16 cellular contexts compared by ENCODE assay signal in genomic region chr1:11499825-11500331, GRCh38. TPM values are rescaled to one million over a fixed set of nuclear protein-coding genes. Genes with fewer than 3 reads are reported as not detected.
DNase-seq lines count a peak whose midpoint lies in the region; ATAC-seq lines count a peak whose summit lies in the region.
"Had no signal": no experiment of that assay in that cellular context is flagged by ENCODE, and none has a peak within 500 bp of the region (broad histone marks: within the 10 kb centered on the region; RNA-seq: fewer than 3 reads in every experiment).

No MANE protein-coding gene starts in this region.

- DNase-seq in NCI-H69 (lab: John Stamatoyannopoulos, UW) (peak; percentile 49), hypothalamus (lab: John Stamatoyannopoulos, UW) (peak in 33 of 51 donors; percentile 8 to 73 (median 35)), retina (peak; percentile 75), left ventricle myocardium superior (no peak)
- no peak for DNase-seq in natural killer cell treated with Interleukin-12 subunit alpha and Interleukin-12 subunit beta and Interleukin-15 and Interleukin-18, amount 100 ng/mL, for 72 hours (ENCODE audit: low spot score)
- DNase-seq: activated CD4-positive, alpha-beta T cell treated with anti-CD3 and anti-CD28 coated beads for 4 hours; activated naive CD4-positive, alpha-beta T cell treated with anti-CD3 and anti-CD28 coated beads, Interleukin-2, amount 50 U/mL, for 16 hours; effector memory CD4-positive, alpha-beta T cell; HCEC 1CT; NCI-H526 treated with DMSO at 0.1 percent for 48 hours; pancreas had no signal

- peaks cover 15 to 32% of the 10 kb centered on the region in 2 donors for H3K27me3 Mint-ChIP-seq in natural killer cell treated with Interleukin-12 subunit alpha and Interleukin-12 subunit beta and Interleukin-15 and Interleukin-18, amount 100 ng/mL, for 72 hours

- no peaks in the 10 kb centered on the region for H3K27me3 ChIP-seq in HUES64 (ENCODE audit: insufficient read depth, low read length)
- H3K27me3 ChIP-seq: BLaER1, breast epithelium had no signal

- 38% methylated on average over 9 of the region's 9 CpGs for WGBS in HUES64

- ATAC-seq in left ventricle myocardium superior: no peak
- ATAC-seq in natural killer cell treated with Interleukin-12 subunit alpha and Interleukin-12 subunit beta and Interleukin-15 and Interleukin-18, amount 100 ng/mL, for 72 hours: no peak
- ATAC-seq in GM21576 (IDR thresholded peaks at IDR 0.05; ENCODE audit: unreplicated experiment): no peak

- H3K36me3 ChIP-seq in HUES64 (ENCODE audit: insufficient read depth, low read length): peaks cover 24% of the 10 kb centered on the region
- H3K36me3 ChIP-seq: breast epithelium, pancreas had no signal

- H3K36me3 Mint-ChIP-seq in natural killer cell treated with Interleukin-12 subunit alpha and Interleukin-12 subunit beta and Interleukin-15 and Interleukin-18, amount 100 ng/mL, for 72 hours: peaks cover 5% of the 10 kb centered on the region

- intact Hi-C loops in left ventricle myocardium superior (cut with micrococcal nuclease): no loop called here

- H3K4me3 Mint-ChIP-seq in natural killer cell treated with Interleukin-12 subunit alpha and Interleukin-12 subunit beta and Interleukin-15 and Interleukin-18, amount 100 ng/mL, for 72 hours: no peak overlapping the region
- H3K4me3 Mint-ChIP-seq: T-helper 2 cell treated with Interferon-gamma antibody and Interleukin-4, amounts not matched to agents 5 μg/mL and 100 μg/mL, for 36 hours had no signal

- H3K4me1 Mint-ChIP-seq in natural killer cell treated with Interleukin-12 subunit alpha and Interleukin-12 subunit beta and Interleukin-15 and Interleukin-18, amount 100 ng/mL, for 72 hours (ENCODE audit: low read depth in 2 of 2): peaks cover 0 to 10% of the 10 kb centered on the region in 2 donors

- no peak overlapping the region for H3K27ac Mint-ChIP-seq in natural killer cell treated with Interleukin-12 subunit alpha and Interleukin-12 subunit beta and Interleukin-15 and Interleukin-18, amount 100 ng/mL, for 72 hours
- H3K27ac Mint-ChIP-seq: T-helper 2 cell treated with Interferon-gamma antibody and Interleukin-4, amounts not matched to agents 5 μg/mL and 100 μg/mL, for 36 hours had no signal

- H3K9me3 Mint-ChIP-seq in natural killer cell treated with Interleukin-12 subunit alpha and Interleukin-12 subunit beta and Interleukin-15 and Interleukin-18, amount 100 ng/mL, for 72 hours: no peaks in the 10 kb centered on the region

- peaks cover 10% of the 10 kb centered on the region for H3K9me3 ChIP-seq in HUES64 (ENCODE audit: insufficient read depth, low read depth, low read length)
- H3K9me3 ChIP-seq: pancreas had no signal

- H3K4me3 ChIP-seq in HUES64 (ENCODE audit: low read length): peak overlapping the region; percentile 5; the same call in 1 of the 2 replicates
- H3K4me3 ChIP-seq: BLaER1, breast epithelium, pancreas had no signal

- H3K4me1 ChIP-seq in HUES64 (ENCODE audit: insufficient read depth, low read length): peaks cover 23% of the 10 kb centered on the region
- H3K4me1 ChIP-seq: BLaER1, breast epithelium, pancreas had no signal

- H3K9ac ChIP-seq in HUES64 (ENCODE audit: low read depth, low read length): 0 out of 2 replicates have a peak overlapping the region, but pooled peaks have one; percentile 6
- H3K9ac ChIP-seq: BLaER1 had no signal

- peak overlapping the region; percentile 62; the same call in 1 of the 2 replicates for H3K27ac ChIP-seq in HUES64 (ENCODE audit: low read depth, low read length)
- H3K27ac ChIP-seq: BLaER1, breast epithelium, pancreas had no signal

RNA-seq across cellular contexts. Expression of gene DISP3, which starts 20.9 kb away (rescaled TPM):
- polyA plus RNA-seq in HUES64 (2013, experiment 1 of 2): 3.6 TPM
- polyA plus RNA-seq in HUES64 (2013, experiment 2 of 2): 4.1 TPM
- 0.12 TPM for total RNA-seq in left ventricle myocardium superior
- total RNA-seq in natural killer cell treated with Interleukin-12 subunit alpha and Interleukin-12 subunit beta and Interleukin-15 and Interleukin-18, amount 100 ng/mL, for 72 hours: 1 to 10 TPM in 1 of 2 donors, under 1 TPM in 1; 0.81 to 1.8 TPM

Comparison
In these comparisons a context has a peak if more than half of its experiments do, and no peak if none do; other contexts are left out.
1. DNase-seq: peak in NCI-H69 (single experiment), hypothalamus (33 of 51) and retina (single experiment); none in left ventricle myocardium superior (single experiment) and natural killer cell treated with Interleukin-12 subunit alpha and Interleukin-12 subunit beta and Interleukin-15 and Interleukin-18, amount 100 ng/mL, for 72 hours (single experiment).